ENCODE assay signal across 9 cellular contexts in genomic region chr11:96014234-96014633, GRCh38.
A peak's percentile ranks its signal among the peaks of the same experiment; 100 is the strongest.
DNase-seq lines count a peak whose midpoint lies in the region; ATAC-seq and TF ChIP-seq lines count a peak whose summit lies in the region.
"Had no signal": no experiment of that assay in that cellular context is flagged by ENCODE, and none has a peak within 500 bp of the region (broad histone marks: within the 10 kb centered on the region; RNA-seq: fewer than 3 reads in every experiment).

No MANE protein-coding gene starts in this region.

- H3K27ac Mint-ChIP-seq in IgD-negative memory B cell (peak overlapping the region; percentile 70 to 80 (median 77)), mesothelial cell of epicardium (peak overlapping the region; percentile 52)
- H3K27ac Mint-ChIP-seq in activated T-helper 17 cell treated with anti-CD3 and anti-CD28 coated beads, Interleukin-2, amount 50 U/mL, for 72 hours, result peak overlapping the region; percentile 75

- H3F3A ChIP-seq in SK-N-SH (replicated peaks; ENCODE audit: insufficient read depth), result peaks cover 16% of the 10 kb centered on the region

- H3K9me2 ChIP-seq in SK-N-SH, result no peaks in the 10 kb centered on the region

- no peak for TF ChIP-seq RAD21 in SK-N-SH (IDR thresholded peaks at IDR 0.05; ENCODE audit: low read length)

- peak overlapping the region; percentile 16 to 22; a peak in 2 of 4 replicates for H3K27ac ChIP-seq in SK-N-SH (ENCODE audit: low read depth in 2 of 2, low read length in 1 of 2)
- H3K27ac ChIP-seq: C4-2B had no signal

- H3K36me3 Mint-ChIP-seq in IgD-negative memory B cell (no peaks in the 10 kb centered on the region), mesothelial cell of epicardium (no peaks in the 10 kb centered on the region)
- no peaks in the 10 kb centered on the region for H3K36me3 Mint-ChIP-seq in activated T-helper 17 cell treated with anti-CD3 and anti-CD28 coated beads, Interleukin-2, amount 50 U/mL, for 72 hours (ENCODE audit: low read depth)

- H3K4me1 ChIP-seq in SK-N-SH (ENCODE audit: control insufficient read depth in 1 of 2, insufficient read depth in 2 of 2, low read depth in 1 of 2, low read length in 1 of 2), result peaks cover 7 to 14% of the 10 kb centered on the region in 2 experiments; a peak in 3 of 4 replicates

- H3K4me3 Mint-ChIP-seq in IgD-negative memory B cell (peak overlapping the region in 2 of 4 donors; percentile 2 to 83), mesothelial cell of epicardium (no peak overlapping the region)
- peak overlapping the region; percentile 68 for H3K4me3 Mint-ChIP-seq in activated T-helper 17 cell treated with anti-CD3 and anti-CD28 coated beads, Interleukin-2, amount 50 U/mL, for 72 hours

- H3K36me3 ChIP-seq in SK-N-SH (replicated peaks in 1 of 2; ENCODE audit: control insufficient read depth in 1 of 2, insufficient read depth in 2 of 2, low read length in 1 of 2), result peaks cover 0 to 2% of the 10 kb centered on the region in 2 experiments

- TF ChIP-seq CTCF in SK-N-SH (IDR thresholded peaks at IDR 0.05) (no peak), mesothelial cell of epicardium (IDR thresholded peaks at IDR 0.05; ENCODE audit: unreplicated experiment) (no peak)

- H3K4me1 Mint-ChIP-seq in IgD-negative memory B cell (peaks cover 35 to 47% (median 38%) of the 10 kb centered on the region in 3 donors), mesothelial cell of epicardium (peaks cover 35% of the 10 kb centered on the region)
- H3K4me1 Mint-ChIP-seq in activated T-helper 17 cell treated with anti-CD3 and anti-CD28 coated beads, Interleukin-2, amount 50 U/mL, for 72 hours, result peaks cover 44% of the 10 kb centered on the region

- no peak for ATAC-seq in SK-N-SH treated with all-trans-retinoic acid at 6 μM for 48 hours
- peak; percentile 92 for ATAC-seq in activated T-helper 17 cell treated with anti-CD3 and anti-CD28 coated beads, Interleukin-2, amount 50 U/mL, for 72 hours (replicated peaks)

- H3K27me3 ChIP-seq in SK-N-SH (ENCODE audit: insufficient read depth), result no peaks in the 10 kb centered on the region

- H3K9ac ChIP-seq in SK-N-SH, result no peak overlapping the region

- H3K27me3 Mint-ChIP-seq in IgD-negative memory B cell, result no peaks in the 10 kb centered on the region
- no peaks in the 10 kb centered on the region for H3K27me3 Mint-ChIP-seq in activated T-helper 17 cell treated with anti-CD3 and anti-CD28 coated beads, Interleukin-2, amount 50 U/mL, for 72 hours
- no peaks in the 10 kb centered on the region for H3K27me3 Mint-ChIP-seq in mesothelial cell of epicardium (ENCODE audit: low read depth)

- H4K20me1 ChIP-seq in SK-N-SH (ENCODE audit: insufficient read depth), result no peaks in the 10 kb centered on the region

- H3K4me2 ChIP-seq in SK-N-SH, result no peak overlapping the region

- H3K4me3 ChIP-seq in SK-N-SH (ENCODE audit: low read depth in 2 of 2, low read length in 1 of 2), result no peak overlapping the region

- no peaks in the 10 kb centered on the region for H3K9me3 ChIP-seq in SK-N-SH

- TF ChIP-seq EP300 in SK-N-SH (IDR thresholded peaks at IDR 0.05; ENCODE audit: borderline replicate concordance in 1 of 2, low read depth in 1 of 2, low read length in 1 of 2), result no peak

- H2AFZ ChIP-seq in SK-N-SH (ENCODE audit: low read depth), result no peak overlapping the region

- peaks cover 49% of the 10 kb centered on the region for H3K79me2 ChIP-seq in SK-N-SH (ENCODE audit: insufficient read depth)

- POLR2A ChIA-PET in SK-N-SH (lab: Yijun Ruan, JAX), result no interaction called here

- no peak for DNase-seq in SK-N-SH
- no peak for DNase-seq in mesothelial cell of epicardium (ENCODE audit: low spot score in 2 of 2, unreplicated experiment in 2 of 2)
- DNase-seq in HuH-7 (ENCODE audit: low spot score), result no peak
- no peak for DNase-seq in GF-D8 (lab: John Stamatoyannopoulos, UW)
- DNase-seq in NCI-H1694 (lab: John Stamatoyannopoulos, UW), result no peak

- 59% methylated on average over 3 of the region's 3 CpGs for WGBS in SK-N-SH (ENCODE audit: low lambda C conversion rate)

- H3K9me3 Mint-ChIP-seq in IgD-negative memory B cell (no peaks in the 10 kb centered on the region), mesothelial cell of epicardium (no peaks in the 10 kb centered on the region)
- no peaks in the 10 kb centered on the region for H3K9me3 Mint-ChIP-seq in activated T-helper 17 cell treated with anti-CD3 and anti-CD28 coated beads, Interleukin-2, amount 50 U/mL, for 72 hours

- CTCF ChIA-PET in SK-N-SH (lab: Yijun Ruan, JAX), result interaction anchor here (1.4 to 1.6 kb wide), 2 partner anchors 329 to 412 kb away, joined by 4 to 5 read pairs; partner anchors contain the start of gene MAML2

TF ChIP-seq in SK-N-SH, 30 proteins besides CTCF, POLR2A, EP300 and RAD21:
- TF ChIP-seq REST (IDR thresholded peaks at IDR 0.05; ENCODE audit: low read depth, low read length) (no peak), TCF12 (IDR thresholded peaks at IDR 0.05) (0 out of 2 replicates have a peak, but pooled peaks have one; percentile 17), PBX3 (IDR thresholded peaks at IDR 0.05) (no peak)

TF ChIP-seq in SK-N-SH treated with all-trans-retinoic acid at 6 μM for 48 hours, 23 proteins besides CTCF, POLR2A, EP300 and RAD21:
- TF ChIP-seq TOX (CRISPR knock-in tag; IDR thresholded peaks at IDR 0.05; ENCODE audit: borderline replicate concordance), result no peak
- no peak for TF ChIP-seq ARNTL (CRISPR knock-in tag; IDR thresholded peaks at IDR 0.05; ENCODE audit: borderline replicate concordance, low read depth)
- TF ChIP-seq CREB5 (CRISPR knock-in tag; IDR thresholded peaks at IDR 0.05; ENCODE audit: low read depth), result no peak
